8 cellular contexts compared by ENCODE assay signal in the genomic region with DNA sequence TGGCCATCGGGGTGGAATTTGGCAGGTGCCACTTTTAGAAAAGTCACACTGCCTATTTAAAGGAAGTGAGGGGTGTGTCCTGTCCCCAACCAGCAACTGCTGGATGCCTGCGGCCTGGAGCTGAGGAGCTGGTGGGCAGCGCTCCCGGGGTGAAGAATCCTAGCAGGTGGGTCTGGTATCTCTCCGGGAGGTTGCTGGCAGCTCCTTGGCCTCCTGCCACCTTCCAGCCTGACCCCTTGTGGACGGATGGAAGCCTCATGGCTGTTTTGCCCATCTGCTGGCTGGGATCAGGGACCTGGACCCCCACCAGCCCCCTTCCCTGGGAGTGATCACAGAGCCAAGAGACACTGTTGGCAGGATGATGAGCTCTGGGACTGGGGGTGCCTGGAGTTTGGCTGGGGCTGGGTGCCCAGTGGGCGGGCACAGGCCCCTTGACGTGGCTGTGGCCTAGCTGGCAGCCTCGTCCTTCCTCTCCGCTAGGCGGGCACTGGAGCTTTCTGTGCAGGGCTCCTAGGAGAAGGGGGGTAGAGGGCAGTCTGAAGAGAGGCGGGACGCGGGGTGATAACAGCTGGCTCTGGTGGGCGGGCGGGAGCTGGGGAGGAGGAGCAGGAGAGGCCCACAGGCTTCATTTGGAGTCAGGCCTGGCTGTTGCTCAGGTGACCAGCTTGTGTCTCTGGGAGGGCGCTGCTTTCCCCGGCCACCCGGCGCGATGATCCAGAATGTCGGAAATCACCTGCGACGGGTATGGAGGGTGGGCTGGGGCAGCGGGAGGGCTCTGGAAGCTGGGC. TPM values are rescaled to one million over a fixed set of nuclear protein-coding genes. Genes with fewer than 3 reads are reported as not detected.
DNase-seq lines count a peak whose midpoint lies in the region; ATAC-seq and TF ChIP-seq lines count a peak whose summit lies in the region.

ACOT11 (plus strand) TSS at position 628 of the 788 bp plus-strand sequence; CDS start at position 710, 82 bp downstream.

- peaks cover 17 to 51% (median 29%) of the 10 kb centered on the region in 4 donors for H3K4me1 ChIP-seq in stomach

- peak in 5 of 7 experiments; percentile 45 to 81 (median 56) for TF ChIP-seq CTCF in stomach (IDR thresholded peaks at IDR 0.05)

- H3K4me3 ChIP-seq in stomach, result peak within 1 kb of the TSS; percentile 22 to 39 (median 37)

- DNase-seq in Caki2 (ENCODE audit: low read depth) (peak; percentile 6), NCI-H2171 (lab: John Stamatoyannopoulos, UW) (peak; percentile 92), cerebellum (ENCODE audit: low spot score) (peak; percentile 78), kidney tubule cell (ENCODE audit: low spot score) (peak; percentile 78), stomach (peak; percentile 77)
- DNase-seq in NK-92 treated with Interleukin-12 subunit alpha and Interleukin-12 subunit beta, amount 100 ng/mL, for 24 hours (lab: John Stamatoyannopoulos, UW), result no peak
- DNase-seq in activated T-cell treated with anti-CD3 and anti-CD28 coated beads, Interleukin-2, amount 50 U/mL, for 4 hours, result no peak

- WGBS in stomach, 5 donors, result 15 to 36% (median 21%) methylated on average over 10 to 25 of the region's 25 CpGs

- in situ Hi-C loops in Caki2 (cut with HindIII; ENCODE audit: low pct_unique_long_range_greater_than_20kb, low sequenced_read_pairs), result no loop called here

- H3K27me3 ChIP-seq in stomach, result no peaks in the 10 kb centered on the region

- TF ChIP-seq POLR2A in stomach (IDR thresholded peaks at IDR 0.05), result no peak

- peak within 1 kb of the TSS; percentile 58 to 86 (median 81) for H3K27ac ChIP-seq in stomach

- no peaks in the 10 kb centered on the region for H3K36me3 Mint-ChIP-seq in activated T-cell treated with anti-CD3 and anti-CD28 coated beads, Interleukin-2, amount 50 U/mL, for 4 hours (ENCODE audit: insufficient read depth)

- peaks cover 5% of the 10 kb centered on the region for H3K4me1 Mint-ChIP-seq in activated T-cell treated with anti-CD3 and anti-CD28 coated beads, Interleukin-2, amount 50 U/mL, for 4 hours (ENCODE audit: low read depth)

- H3K9me3 ChIP-seq in stomach, result no peaks in the 10 kb centered on the region

- H3K36me3 ChIP-seq in stomach, result no peaks in the 10 kb centered on the region

- no peaks in the 10 kb centered on the region for H3K27me3 Mint-ChIP-seq in activated T-cell treated with anti-CD3 and anti-CD28 coated beads, Interleukin-2, amount 50 U/mL, for 4 hours (ENCODE audit: low read depth)

- no peaks in the 10 kb centered on the region for H3K9me3 Mint-ChIP-seq in activated T-cell treated with anti-CD3 and anti-CD28 coated beads, Interleukin-2, amount 50 U/mL, for 4 hours

- ATAC-seq in HG02852 (IDR thresholded peaks at IDR 0.05; ENCODE audit: unreplicated experiment), result no peak
- no peak for ATAC-seq in activated T-cell treated with anti-CD3 and anti-CD28 coated beads, Interleukin-2, amount 50 U/mL, for 4 hours

- no peak within 1 kb of the TSS for H3K4me3 Mint-ChIP-seq in activated T-cell treated with anti-CD3 and anti-CD28 coated beads, Interleukin-2, amount 50 U/mL, for 4 hours

- intact Hi-C loops in stomach (cut with DNase I; ENCODE audit: low total_unique reads), result no loop called here

- TF ChIP-seq EP300 in stomach (IDR thresholded peaks at IDR 0.05), result peak; percentile 26

RNA-seq across cellular contexts. Expression of gene ACOT11, which starts in this region (rescaled TPM):
- 3.9 and 6.3 TPM in 2 replicates for total RNA-seq in Caki2 (2014; rRNA removed; shearing (Covaris generic); ENCODE audit: low replicate concordance)
- total RNA-seq in cerebellum, result 6.4 TPM
- total RNA-seq in stomach, result 10 to 100 TPM; 13.9 to 87.0 (median 39.1) TPM
- 10 to 100 TPM in 1 of 3 donors, 1 to 10 TPM in 2; 5.5 to 14.7 (median 6.0) TPM for polyA plus RNA-seq in stomach
- under 1 TPM; 0.25 to 0.35 (median 0.34) TPM for total RNA-seq in activated T-cell treated with anti-CD3 and anti-CD28 coated beads, Interleukin-2, amount 50 U/mL, for 4 hours

Comparison
In these comparisons a context has a peak if more than half of its experiments do, and no peak if none do; other contexts are left out.
1. DNase-seq: peak in Caki2 (single experiment), NCI-H2171 (single experiment), cerebellum (single experiment), kidney tubule cell (single experiment) and stomach (single experiment); none in NK-92 treated with Interleukin-12 subunit alpha and Interleukin-12 subunit beta, amount 100 ng/mL, for 24 hours (single experiment) and activated T-cell treated with anti-CD3 and anti-CD28 coated beads, Interleukin-2, amount 50 U/mL, for 4 hours (single experiment).